Comparison of ENCODE assay signal across 17 cellular contexts in the genomic region with DNA sequence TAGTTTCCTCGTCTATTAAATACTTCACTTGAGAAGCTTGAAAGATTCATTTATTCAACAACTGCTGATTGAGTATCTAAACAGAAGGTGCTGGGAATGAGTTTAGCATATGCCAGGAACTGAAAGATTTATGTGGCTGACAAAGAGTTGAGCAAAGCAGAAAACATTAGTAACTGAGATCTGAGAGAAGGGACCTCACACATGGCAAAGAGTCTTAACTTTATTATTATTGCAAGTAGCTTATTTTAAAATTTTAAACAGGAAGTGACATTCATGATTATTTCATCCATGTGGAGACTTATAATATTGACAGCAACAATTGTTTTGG.
DNase-seq lines count a peak whose midpoint lies in the region; ATAC-seq and TF ChIP-seq lines count a peak whose summit lies in the region.
"Had no signal": no experiment of that assay in that cellular context is flagged by ENCODE, and none has a peak within 500 bp of the region (broad histone marks: within the 10 kb centered on the region; RNA-seq: fewer than 3 reads in every experiment).

No MANE protein-coding gene starts in this region.

- peaks cover 21% of the 10 kb centered on the region for H3K4me1 Mint-ChIP-seq in activated CD8-positive, alpha-beta memory T cell treated with anti-CD3 and anti-CD28 coated beads, Interleukin-2, amount 10 ng/mL, durations not matched to agents 7 days and 5 days
- peaks cover 31% of the 10 kb centered on the region for H3K4me1 Mint-ChIP-seq in WTC11
- peaks cover 13% of the 10 kb centered on the region for H3K4me1 Mint-ChIP-seq in stimulated activated effector memory CD8-positive, alpha-beta T cell treated with anti-CD3 and anti-CD28 coated beads, Interleukin-12 subunit alpha, Interleukin-12 subunit beta, amount 100 ng/mL, for 72 hours

- H3K27ac Mint-ChIP-seq in activated CD8-positive, alpha-beta memory T cell treated with anti-CD3 and anti-CD28 coated beads, Interleukin-2, amount 10 ng/mL, durations not matched to agents 7 days and 5 days = peak overlapping the region; percentile 52
- H3K27ac Mint-ChIP-seq in WTC11 = peak overlapping the region; percentile 4; the same call in 1 of the 2 replicates
- H3K27ac Mint-ChIP-seq in stimulated activated effector memory CD8-positive, alpha-beta T cell treated with anti-CD3 and anti-CD28 coated beads, Interleukin-12 subunit alpha, Interleukin-12 subunit beta, amount 100 ng/mL, for 72 hours = no peak overlapping the region

- no peaks in the 10 kb centered on the region for H3K27me3 Mint-ChIP-seq in activated CD8-positive, alpha-beta memory T cell treated with anti-CD3 and anti-CD28 coated beads, Interleukin-2, amount 10 ng/mL, durations not matched to agents 7 days and 5 days
- no peaks in the 10 kb centered on the region for H3K27me3 Mint-ChIP-seq in WTC11 (ENCODE audit: low read depth)
- H3K27me3 Mint-ChIP-seq: naive thymus-derived CD8-positive, alpha-beta T cell had no signal

- CTCF ChIA-PET in activated CD8-positive, alpha-beta memory T cell treated with anti-CD3 and anti-CD28 coated beads, Interleukin-2, amount 10 ng/mL, durations not matched to agents 7 days and 5 days (lab: Charles Lee) = interaction anchor here (1.3 kb wide), 1 partner anchor 13 kb away, joined by 3 read pairs; no protein-coding TSS in a partner anchor
- CTCF ChIA-PET in WTC11 (lab: Charles Lee) = no interaction called here

- TF ChIP-seq CTCF in WTC11 (IDR thresholded peaks at IDR 0.05) = no peak

- H3K9me3 Mint-ChIP-seq in activated CD8-positive, alpha-beta memory T cell treated with anti-CD3 and anti-CD28 coated beads, Interleukin-2, amount 10 ng/mL, durations not matched to agents 7 days and 5 days (ENCODE audit: low read depth) = peaks cover 11% of the 10 kb centered on the region
- peaks cover 26% of the 10 kb centered on the region for H3K9me3 Mint-ChIP-seq in WTC11
- peaks cover 8% of the 10 kb centered on the region for H3K9me3 Mint-ChIP-seq in stimulated activated effector memory CD8-positive, alpha-beta T cell treated with anti-CD3 and anti-CD28 coated beads, Interleukin-12 subunit alpha, Interleukin-12 subunit beta, amount 100 ng/mL, for 72 hours

- peaks cover 27% of the 10 kb centered on the region for H3K36me3 Mint-ChIP-seq in activated CD8-positive, alpha-beta memory T cell treated with anti-CD3 and anti-CD28 coated beads, Interleukin-2, amount 10 ng/mL, durations not matched to agents 7 days and 5 days
- peaks cover 28% of the 10 kb centered on the region for H3K36me3 Mint-ChIP-seq in WTC11
- H3K36me3 Mint-ChIP-seq in stimulated activated effector memory CD8-positive, alpha-beta T cell treated with anti-CD3 and anti-CD28 coated beads, Interleukin-12 subunit alpha, Interleukin-12 subunit beta, amount 100 ng/mL, for 72 hours = no peaks in the 10 kb centered on the region

- peak; percentile 27 for ATAC-seq in activated CD8-positive, alpha-beta memory T cell treated with anti-CD3 and anti-CD28 coated beads, Interleukin-2, amount 10 ng/mL, durations not matched to agents 7 days and 5 days
- ATAC-seq in GM21717 (IDR thresholded peaks at IDR 0.05; ENCODE audit: unreplicated experiment) (peak; percentile 51), WTC11 (no peak), HG03460 (IDR thresholded peaks at IDR 0.05; ENCODE audit: unreplicated experiment) (no peak)
- ATAC-seq in stimulated activated effector memory CD8-positive, alpha-beta T cell treated with anti-CD3 and anti-CD28 coated beads, Interleukin-12 subunit alpha, Interleukin-12 subunit beta, amount 100 ng/mL, for 72 hours = peak; percentile 63
- ATAC-seq: A549; left ventricle myocardium superior; naive thymus-derived CD8-positive, alpha-beta T cell had no signal

- no peak for DNase-seq in activated CD8-positive, alpha-beta memory T cell treated with anti-CD3 and anti-CD28 coated beads, Interleukin-2, amount 10 ng/mL, durations not matched to agents 7 days and 5 days
- no peak for DNase-seq in activated CD8-positive, alpha-beta memory T cell treated with anti-CD3 and anti-CD28 coated beads, Interleukin-2, amount 50 U/mL, for 4 hours
- DNase-seq in WTC11 (ENCODE audit: low spot score) (no peak), GM19238 (ENCODE audit: insufficient read length, low spot score) (no peak), KG1 (lab: John Stamatoyannopoulos, UW) (no peak)
- no peak for DNase-seq in stimulated activated effector memory CD8-positive, alpha-beta T cell treated with anti-CD3 and anti-CD28 coated beads, Interleukin-12 subunit alpha, Interleukin-12 subunit beta, amount 100 ng/mL, for 72 hours (ENCODE audit: low spot score in 2 of 2)
- DNase-seq: activated naive CD4-positive, alpha-beta T cell treated with Interleukin-2 at 50 U/mL for 16 hours; effector CD4-positive, alpha-beta T cell; left ventricle myocardium superior; naive thymus-derived CD8-positive, alpha-beta T cell; NCI-H187 treated with DMSO at 0.1 percent for 48 hours; NCI-H510A treated with DMSO at 0.1 percent for 48 hours; Peyer's patch; WERI-Rb-1 had no signal

- H3K4me3 Mint-ChIP-seq in activated CD8-positive, alpha-beta memory T cell treated with anti-CD3 and anti-CD28 coated beads, Interleukin-2, amount 10 ng/mL, durations not matched to agents 7 days and 5 days = no peak overlapping the region
- H3K4me3 Mint-ChIP-seq in WTC11 = no peak overlapping the region
- no peak overlapping the region for H3K4me3 Mint-ChIP-seq in stimulated activated effector memory CD8-positive, alpha-beta T cell treated with anti-CD3 and anti-CD28 coated beads, Interleukin-12 subunit alpha, Interleukin-12 subunit beta, amount 100 ng/mL, for 72 hours
- H3K4me3 Mint-ChIP-seq: naive thymus-derived CD8-positive, alpha-beta T cell had no signal

- POLR2A ChIA-PET in WTC11 (lab: Charles Lee) = no interaction called here

TF ChIP-seq in WTC11, 78 proteins besides CTCF, POLR2A, EP300 and RAD21:
- no peak for TF ChIP-seq TP53 (CRISPR knock-in tag; IDR thresholded peaks at IDR 0.05)

Comparison
In these comparisons a context has a peak if more than half of its experiments do, and no peak if none do; other contexts are left out.
1. ATAC-seq: peak in activated CD8-positive, alpha-beta memory T cell treated with anti-CD3 and anti-CD28 coated beads, Interleukin-2, amount 10 ng/mL, durations not matched to agents 7 days and 5 days (single experiment), GM21717 (single experiment) and stimulated activated effector memory CD8-positive, alpha-beta T cell treated with anti-CD3 and anti-CD28 coated beads, Interleukin-12 subunit alpha, Interleukin-12 subunit beta, amount 100 ng/mL, for 72 hours (single experiment); none in WTC11 (single experiment) and HG03460 (single experiment).